ENCODE assay signal across 13 cellular contexts in genomic region chr3:14581334-14582072, GRCh38. TPM values are rescaled to one million over a fixed set of nuclear protein-coding genes. Genes with fewer than 3 reads are reported as not detected.
DNase-seq lines count a peak whose midpoint lies in the region; ATAC-seq and TF ChIP-seq lines count a peak whose summit lies in the region.
"Had no signal": no experiment of that assay in that cellular context is flagged by ENCODE, and none has a peak within 500 bp of the region (broad histone marks: within the 10 kb centered on the region; RNA-seq: fewer than 3 reads in every experiment).

No MANE protein-coding gene starts in this region.

- H4K20me1 ChIP-seq in osteoblast (ENCODE audit: insufficient read depth, low read length): no peaks in the 10 kb centered on the region

- no peak overlapping the region for H2AFZ ChIP-seq in osteoblast (ENCODE audit: low read length)

- no peaks in the 10 kb centered on the region for H3K79me2 ChIP-seq in osteoblast (ENCODE audit: insufficient read depth, low read length)

- no peak overlapping the region for H3K4me3 ChIP-seq in HEK293 (ENCODE audit: low read depth, low read length)
- H3K4me3 ChIP-seq in osteoblast (ENCODE audit: insufficient read depth, low read length): no peak overlapping the region
- no peak overlapping the region for H3K4me3 ChIP-seq in testis

- POLR2A ChIA-PET in HEK293 (lab: Yijun Ruan, JAX): no interaction called here

- intact Hi-C loops in testis (cut with DNase I; ENCODE audit: low total_unique reads): no loop called here

- H3K27ac ChIP-seq in HEK293 (ENCODE audit: extremely low read depth, low read depth, low read length) (no peak overlapping the region), osteoblast (ENCODE audit: low read depth, low read length) (no peak overlapping the region), testis (no peak overlapping the region)

- TF ChIP-seq POLR2A in testis (IDR thresholded peaks at IDR 0.05): no peak

- H3K4me1 ChIP-seq in HEK293 (ENCODE audit: control insufficient read depth, insufficient read depth, low read length): no peaks in the 10 kb centered on the region
- H3K4me1 ChIP-seq in osteoblast (ENCODE audit: insufficient read depth, low read length): no peaks in the 10 kb centered on the region
- H3K4me1 ChIP-seq in testis: no peaks in the 10 kb centered on the region

- H3K9me3 ChIP-seq in HEK293 (ENCODE audit: control insufficient read depth, insufficient read depth, low read depth, low read length) (no peaks in the 10 kb centered on the region), osteoblast (ENCODE audit: low read depth, low read length) (no peaks in the 10 kb centered on the region), testis (no peaks in the 10 kb centered on the region)

- TF ChIP-seq CTCF in HEK293 (tag by site-specific recombination; IDR thresholded peaks at IDR 0.05) (no peak), osteoblast (IDR thresholded peaks at IDR 0.05; ENCODE audit: extremely low read depth, low read depth, low read length) (no peak), testis (IDR thresholded peaks at IDR 0.05) (no peak)

- ATAC-seq in HG03196 (IDR thresholded peaks at IDR 0.05; ENCODE audit: unreplicated experiment): no peak
- ATAC-seq: CD8-positive, alpha-beta T cell had no signal

- H3K36me3 ChIP-seq in HEK293 (ENCODE audit: control insufficient read depth in 2 of 2, insufficient read depth in 1 of 2, low read length in 2 of 2): no peaks in the 10 kb centered on the region
- no peaks in the 10 kb centered on the region for H3K36me3 ChIP-seq in osteoblast (ENCODE audit: insufficient read depth, low read length)
- no peaks in the 10 kb centered on the region for H3K36me3 ChIP-seq in testis (ENCODE audit: low read depth, missing control alignments)

- H3K27me3 ChIP-seq in osteoblast (ENCODE audit: insufficient read depth, low read length) (peaks cover 31% of the 10 kb centered on the region), testis (no peaks in the 10 kb centered on the region)

- H3K4me2 ChIP-seq in osteoblast (ENCODE audit: insufficient read depth, low read length): no peak overlapping the region

- CTCF ChIA-PET in HEK293 (lab: Yijun Ruan, JAX): no interaction called here

- 66 to 78% methylated on average over 6 of the region's 6 CpGs for WGBS in testis, 2 donors

- DNase-seq in SK-MEL-5 (ENCODE audit: low read depth, low spot score): peak; percentile 8
- peak; percentile 37 for DNase-seq in osteoblast (ENCODE audit: insufficient read length, low spot score, missing footprints)
- no peak for DNase-seq in GDM1 (lab: John Stamatoyannopoulos, UW)
- no peak for DNase-seq in testis
- DNase-seq: CD8-positive, alpha-beta T cell; COR-L47; DMS53; HCEC 1CT; Karpas-422 had no signal

- in situ Hi-C loops in SK-MEL-5 (cut with HindIII; ENCODE audit: low pct_unique_long_range_greater_than_20kb, low sequenced_read_pairs): no loop called here

TF ChIP-seq in HEK293, 187 proteins besides CTCF, POLR2A, EP300 and RAD21:
- TF ChIP-seq SCRT1 (tag by site-specific recombination; IDR thresholded peaks at IDR 0.05; ENCODE audit: borderline replicate concordance) (peak; percentile 36; the same call in 1 of the 2 replicates), KLF1 (tag by site-specific recombination; IDR thresholded peaks at IDR 0.05) (no peak), ZNF341 (tag by site-specific recombination; IDR thresholded peaks at IDR 0.05; ENCODE audit: low read depth) (no peak), ZNF768 (tag by site-specific recombination; IDR thresholded peaks at IDR 0.05) (no peak), ZNF629 (tag by site-specific recombination; IDR thresholded peaks at IDR 0.05) (no peak), ZNF335 (tag by site-specific recombination; conservative IDR thresholded peaks at IDR 0.05) (no peak), SCRT2 (tag by site-specific recombination; IDR thresholded peaks at IDR 0.05) (peak; percentile 88)

RNA-seq across cellular contexts. Expression of gene GRIP2, which starts 41.4 kb away (rescaled TPM):
- total RNA-seq in SK-MEL-5 (2014; rRNA removed; shearing (Covaris generic)): 0.18 and 0.27 TPM in 2 replicates
- 0.21 and 0.39 TPM in 2 replicates for polyA plus RNA-seq in SK-MEL-5 (2015; cell fraction: cytosol; rRNA removed)
- 1.0 and 1.6 TPM in 2 replicates for polyA plus RNA-seq in SK-MEL-5 (2015; cell fraction: nucleus; rRNA removed)
- total RNA-seq in osteoblast (under 0.01 and 1.4 TPM in 2 replicates), testis (1 to 10 TPM; 2.4 to 2.7 TPM)
- polyA plus RNA-seq in testis (ENCODE audit: insufficient read depth, low read depth, low replicate concordance): 3.2 TPM
- total RNA-seq: CD8-positive, alpha-beta T cell; HT1080 had no signal
- polyA plus RNA-seq: CD14-positive monocyte had no signal

Comparison
In these comparisons a context has a peak if more than half of its experiments do, and no peak if none do; other contexts are left out.
1. DNase-seq: peak in SK-MEL-5 (single experiment) and osteoblast (single experiment); none in GDM1 (single experiment) and testis (single experiment).